ENCODE assay signal across 2 cellular contexts in the genomic region with DNA sequence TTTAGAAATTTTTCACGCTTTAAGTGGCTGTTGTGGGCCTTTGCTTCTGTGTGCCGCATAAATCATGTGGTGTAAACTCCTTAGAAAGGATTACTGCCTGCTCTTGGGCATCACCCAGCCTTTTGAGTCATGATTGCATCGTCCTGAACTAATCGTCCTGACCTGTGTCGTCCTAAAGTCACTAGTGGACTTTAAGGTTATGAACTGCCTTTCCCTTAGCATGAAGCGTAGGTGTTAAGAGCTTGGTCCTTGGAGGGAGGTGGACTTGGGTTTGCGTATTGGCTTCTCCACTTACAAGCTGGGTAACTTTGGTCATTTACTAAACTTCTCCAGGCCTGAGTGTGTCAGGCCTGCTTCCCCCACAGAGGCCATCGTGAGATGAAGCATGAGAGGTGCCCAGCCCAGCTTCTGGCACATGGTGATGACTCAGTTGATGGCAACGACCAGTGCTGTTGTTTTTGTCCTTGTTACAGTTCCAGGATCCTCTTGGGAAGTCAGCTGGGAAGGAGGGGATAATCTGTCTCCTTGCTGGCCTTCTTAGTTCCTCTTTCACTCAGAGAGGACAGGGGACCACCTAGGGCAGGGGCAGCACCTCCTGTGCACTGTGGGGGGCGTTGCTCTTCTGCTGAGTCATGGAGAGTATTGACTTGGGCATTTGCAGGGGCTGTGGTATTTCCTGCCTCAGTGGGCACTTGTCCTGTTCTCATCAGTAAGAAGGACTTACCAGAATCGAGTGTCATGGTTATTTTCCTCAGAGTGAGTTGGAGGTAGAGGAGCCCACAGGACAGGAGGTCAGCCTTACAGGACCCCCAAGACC.
TF ChIP-seq lines count a peak whose summit lies in the region.

No MANE protein-coding gene starts in this region.

TF ChIP-seq in GM23338, 12 proteins besides CTCF, POLR2A, EP300 and RAD21 (continued from another document):
- TF ChIP-seq, protein P1, sequence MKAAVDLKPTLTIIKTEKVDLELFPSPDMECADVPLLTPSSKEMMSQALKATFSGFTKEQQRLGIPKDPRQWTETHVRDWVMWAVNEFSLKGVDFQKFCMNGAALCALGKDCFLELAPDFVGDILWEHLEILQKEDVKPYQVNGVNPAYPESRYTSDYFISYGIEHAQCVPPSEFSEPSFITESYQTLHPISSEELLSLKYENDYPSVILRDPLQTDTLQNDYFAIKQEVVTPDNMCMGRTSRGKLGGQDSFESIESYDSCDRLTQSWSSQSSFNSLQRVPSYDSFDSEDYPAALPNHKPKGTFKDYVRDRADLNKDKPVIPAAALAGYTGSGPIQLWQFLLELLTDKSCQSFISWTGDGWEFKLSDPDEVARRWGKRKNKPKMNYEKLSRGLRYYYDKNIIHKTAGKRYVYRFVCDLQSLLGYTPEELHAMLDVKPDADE (IDR thresholded peaks at IDR 0.05): no peak
- TF ChIP-seq EZH2phosphoT487 (IDR thresholded peaks at IDR 0.05; ENCODE audit: unreplicated experiment): no peak
- TF ChIP-seq, protein P2, sequence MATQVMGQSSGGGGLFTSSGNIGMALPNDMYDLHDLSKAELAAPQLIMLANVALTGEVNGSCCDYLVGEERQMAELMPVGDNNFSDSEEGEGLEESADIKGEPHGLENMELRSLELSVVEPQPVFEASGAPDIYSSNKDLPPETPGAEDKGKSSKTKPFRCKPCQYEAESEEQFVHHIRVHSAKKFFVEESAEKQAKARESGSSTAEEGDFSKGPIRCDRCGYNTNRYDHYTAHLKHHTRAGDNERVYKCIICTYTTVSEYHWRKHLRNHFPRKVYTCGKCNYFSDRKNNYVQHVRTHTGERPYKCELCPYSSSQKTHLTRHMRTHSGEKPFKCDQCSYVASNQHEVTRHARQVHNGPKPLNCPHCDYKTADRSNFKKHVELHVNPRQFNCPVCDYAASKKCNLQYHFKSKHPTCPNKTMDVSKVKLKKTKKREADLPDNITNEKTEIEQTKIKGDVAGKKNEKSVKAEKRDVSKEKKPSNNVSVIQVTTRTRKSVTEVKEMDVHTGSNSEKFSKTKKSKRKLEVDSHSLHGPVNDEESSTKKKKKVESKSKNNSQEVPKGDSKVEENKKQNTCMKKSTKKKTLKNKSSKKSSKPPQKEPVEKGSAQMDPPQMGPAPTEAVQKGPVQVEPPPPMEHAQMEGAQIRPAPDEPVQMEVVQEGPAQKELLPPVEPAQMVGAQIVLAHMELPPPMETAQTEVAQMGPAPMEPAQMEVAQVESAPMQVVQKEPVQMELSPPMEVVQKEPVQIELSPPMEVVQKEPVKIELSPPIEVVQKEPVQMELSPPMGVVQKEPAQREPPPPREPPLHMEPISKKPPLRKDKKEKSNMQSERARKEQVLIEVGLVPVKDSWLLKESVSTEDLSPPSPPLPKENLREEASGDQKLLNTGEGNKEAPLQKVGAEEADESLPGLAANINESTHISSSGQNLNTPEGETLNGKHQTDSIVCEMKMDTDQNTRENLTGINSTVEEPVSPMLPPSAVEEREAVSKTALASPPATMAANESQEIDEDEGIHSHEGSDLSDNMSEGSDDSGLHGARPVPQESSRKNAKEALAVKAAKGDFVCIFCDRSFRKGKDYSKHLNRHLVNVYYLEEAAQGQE (IDR thresholded peaks at IDR 0.05; ENCODE audit: unreplicated experiment): no peak
- TF ChIP-seq, protein P3, sequence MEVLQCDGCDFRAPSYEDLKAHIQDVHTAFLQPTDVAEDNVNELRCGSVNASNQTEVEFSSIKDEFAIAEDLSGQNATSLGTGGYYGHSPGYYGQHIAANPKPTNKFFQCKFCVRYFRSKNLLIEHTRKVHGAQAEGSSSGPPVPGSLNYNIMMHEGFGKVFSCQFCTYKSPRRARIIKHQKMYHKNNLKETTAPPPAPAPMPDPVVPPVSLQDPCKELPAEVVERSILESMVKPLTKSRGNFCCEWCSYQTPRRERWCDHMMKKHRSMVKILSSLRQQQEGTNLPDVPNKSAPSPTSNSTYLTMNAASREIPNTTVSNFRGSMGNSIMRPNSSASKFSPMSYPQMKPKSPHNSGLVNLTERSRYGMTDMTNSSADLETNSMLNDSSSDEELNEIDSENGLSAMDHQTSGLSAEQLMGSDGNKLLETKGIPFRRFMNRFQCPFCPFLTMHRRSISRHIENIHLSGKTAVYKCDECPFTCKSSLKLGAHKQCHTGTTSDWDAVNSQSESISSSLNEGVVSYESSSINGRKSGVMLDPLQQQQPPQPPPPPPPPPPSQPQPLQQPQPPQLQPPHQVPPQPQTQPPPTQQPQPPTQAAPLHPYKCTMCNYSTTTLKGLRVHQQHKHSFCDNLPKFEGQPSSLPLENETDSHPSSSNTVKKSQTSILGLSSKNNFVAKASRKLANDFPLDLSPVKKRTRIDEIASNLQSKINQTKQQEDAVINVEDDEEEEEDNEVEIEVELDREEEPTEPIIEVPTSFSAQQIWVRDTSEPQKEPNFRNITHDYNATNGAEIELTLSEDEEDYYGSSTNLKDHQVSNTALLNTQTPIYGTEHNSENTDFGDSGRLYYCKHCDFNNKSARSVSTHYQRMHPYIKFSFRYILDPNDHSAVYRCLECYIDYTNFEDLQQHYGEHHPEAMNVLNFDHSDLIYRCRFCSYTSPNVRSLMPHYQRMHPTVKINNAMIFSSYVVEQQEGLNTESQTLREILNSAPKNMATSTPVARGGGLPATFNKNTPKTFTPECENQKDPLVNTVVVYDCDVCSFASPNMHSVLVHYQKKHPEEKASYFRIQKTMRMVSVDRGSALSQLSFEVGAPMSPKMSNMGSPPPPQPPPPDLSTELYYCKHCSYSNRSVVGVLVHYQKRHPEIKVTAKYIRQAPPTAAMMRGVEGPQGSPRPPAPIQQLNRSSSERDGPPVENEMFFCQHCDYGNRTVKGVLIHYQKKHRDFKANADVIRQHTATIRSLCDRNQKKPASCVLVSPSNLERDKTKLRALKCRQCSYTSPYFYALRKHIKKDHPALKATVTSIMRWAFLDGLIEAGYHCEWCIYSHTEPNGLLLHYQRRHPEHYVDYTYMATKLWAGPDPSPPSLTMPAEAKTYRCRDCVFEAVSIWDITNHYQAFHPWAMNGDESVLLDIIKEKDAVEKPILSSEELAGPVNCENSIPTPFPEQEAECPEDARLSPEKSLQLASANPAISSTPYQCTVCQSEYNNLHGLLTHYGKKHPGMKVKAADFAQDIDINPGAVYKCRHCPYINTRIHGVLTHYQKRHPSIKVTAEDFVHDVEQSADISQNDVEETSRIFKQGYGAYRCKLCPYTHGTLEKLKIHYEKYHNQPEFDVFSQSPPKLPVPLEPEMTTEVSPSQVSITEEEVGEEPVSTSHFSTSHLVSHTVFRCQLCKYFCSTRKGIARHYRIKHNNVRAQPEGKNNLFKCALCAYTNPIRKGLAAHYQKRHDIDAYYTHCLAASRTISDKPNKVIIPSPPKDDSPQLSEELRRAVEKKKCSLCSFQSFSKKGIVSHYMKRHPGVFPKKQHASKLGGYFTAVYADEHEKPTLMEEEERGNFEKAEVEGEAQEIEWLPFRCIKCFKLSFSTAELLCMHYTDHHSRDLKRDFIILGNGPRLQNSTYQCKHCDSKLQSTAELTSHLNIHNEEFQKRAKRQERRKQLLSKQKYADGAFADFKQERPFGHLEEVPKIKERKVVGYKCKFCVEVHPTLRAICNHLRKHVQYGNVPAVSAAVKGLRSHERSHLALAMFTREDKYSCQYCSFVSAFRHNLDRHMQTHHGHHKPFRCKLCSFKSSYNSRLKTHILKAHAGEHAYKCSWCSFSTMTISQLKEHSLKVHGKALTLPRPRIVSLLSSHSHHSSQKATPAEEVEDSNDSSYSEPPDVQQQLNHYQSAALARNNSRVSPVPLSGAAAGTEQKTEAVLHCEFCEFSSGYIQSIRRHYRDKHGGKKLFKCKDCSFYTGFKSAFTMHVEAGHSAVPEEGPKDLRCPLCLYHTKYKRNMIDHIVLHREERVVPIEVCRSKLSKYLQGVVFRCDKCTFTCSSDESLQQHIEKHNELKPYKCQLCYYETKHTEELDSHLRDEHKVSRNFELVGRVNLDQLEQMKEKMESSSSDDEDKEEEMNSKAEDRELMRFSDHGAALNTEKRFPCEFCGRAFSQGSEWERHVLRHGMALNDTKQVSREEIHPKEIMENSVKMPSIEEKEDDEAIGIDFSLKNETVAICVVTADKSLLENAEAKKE (CRISPR knock-in tag; IDR thresholded peaks at IDR 0.05): no peak

TF ChIP-seq in SK-N-SH, 30 proteins besides CTCF, POLR2A, EP300 and RAD21 (continued from another document):
- TF ChIP-seq RXRA (IDR thresholded peaks at IDR 0.05; ENCODE audit: borderline replicate concordance, low read depth) (no peak), RCOR1 (IDR thresholded peaks at IDR 0.05; ENCODE audit: low read length) (no peak), MXI1 (IDR thresholded peaks at IDR 0.05; ENCODE audit: low read depth, low read length) (no peak), EZH2phosphoT487 (IDR thresholded peaks at IDR 0.05; ENCODE audit: borderline replicate concordance, low read depth) (no peak), NRF1 (IDR thresholded peaks at IDR 0.05; ENCODE audit: low read depth, low read length) (no peak), NFIC (IDR thresholded peaks at IDR 0.05; ENCODE audit: borderline replicate concordance) (no peak; the same call in 1 of the 2 replicates), POLR2AphosphoS5 (IDR thresholded peaks at IDR 0.05; ENCODE audit: low read depth, low read length) (no peak), ELF1 (IDR thresholded peaks at IDR 0.05) (no peak), RFX5 (IDR thresholded peaks at IDR 0.05; ENCODE audit: low read length) (no peak), FOXJ3 (CRISPR knock-in tag; IDR thresholded peaks at IDR 0.05) (no peak), CHD2 (IDR thresholded peaks at IDR 0.05; ENCODE audit: low read length, partially characterized antibody) (no peak), GABPA (IDR thresholded peaks at IDR 0.05; ENCODE audit: low read depth) (no peak), FOXM1 (IDR thresholded peaks at IDR 0.05; ENCODE audit: low read depth) (no peak), MEF2A (IDR thresholded peaks at IDR 0.05; ENCODE audit: borderline replicate concordance, low read depth) (no peak), TEAD4 (IDR thresholded peaks at IDR 0.05; ENCODE audit: borderline replicate concordance, insufficient read depth) (no peak), SIN3A (IDR thresholded peaks at IDR 0.05; ENCODE audit: borderline replicate concordance, low read depth, low read length) (0 out of 2 replicates have a peak, but pooled peaks have one; percentile 37), TCF12 (IDR thresholded peaks at IDR 0.05) (peak; percentile 47; the same call in 1 of the 2 replicates), TAF1 (IDR thresholded peaks at IDR 0.05; ENCODE audit: borderline replicate concordance, low read depth, low read length) (no peak)
- TF ChIP-seq, protein P4, sequence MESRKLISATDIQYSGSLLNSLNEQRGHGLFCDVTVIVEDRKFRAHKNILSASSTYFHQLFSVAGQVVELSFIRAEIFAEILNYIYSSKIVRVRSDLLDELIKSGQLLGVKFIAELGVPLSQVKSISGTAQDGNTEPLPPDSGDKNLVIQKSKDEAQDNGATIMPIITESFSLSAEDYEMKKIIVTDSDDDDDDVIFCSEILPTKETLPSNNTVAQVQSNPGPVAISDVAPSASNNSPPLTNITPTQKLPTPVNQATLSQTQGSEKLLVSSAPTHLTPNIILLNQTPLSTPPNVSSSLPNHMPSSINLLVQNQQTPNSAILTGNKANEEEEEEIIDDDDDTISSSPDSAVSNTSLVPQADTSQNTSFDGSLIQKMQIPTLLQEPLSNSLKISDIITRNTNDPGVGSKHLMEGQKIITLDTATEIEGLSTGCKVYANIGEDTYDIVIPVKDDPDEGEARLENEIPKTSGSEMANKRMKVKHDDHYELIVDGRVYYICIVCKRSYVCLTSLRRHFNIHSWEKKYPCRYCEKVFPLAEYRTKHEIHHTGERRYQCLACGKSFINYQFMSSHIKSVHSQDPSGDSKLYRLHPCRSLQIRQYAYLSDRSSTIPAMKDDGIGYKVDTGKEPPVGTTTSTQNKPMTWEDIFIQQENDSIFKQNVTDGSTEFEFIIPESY (IDR thresholded peaks at IDR 0.05; ENCODE audit: borderline replicate concordance, low read depth): no peak
- TF ChIP-seq, protein P5, sequence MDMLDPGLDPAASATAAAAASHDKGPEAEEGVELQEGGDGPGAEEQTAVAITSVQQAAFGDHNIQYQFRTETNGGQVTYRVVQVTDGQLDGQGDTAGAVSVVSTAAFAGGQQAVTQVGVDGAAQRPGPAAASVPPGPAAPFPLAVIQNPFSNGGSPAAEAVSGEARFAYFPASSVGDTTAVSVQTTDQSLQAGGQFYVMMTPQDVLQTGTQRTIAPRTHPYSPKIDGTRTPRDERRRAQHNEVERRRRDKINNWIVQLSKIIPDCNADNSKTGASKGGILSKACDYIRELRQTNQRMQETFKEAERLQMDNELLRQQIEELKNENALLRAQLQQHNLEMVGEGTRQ (IDR thresholded peaks at IDR 0.05; ENCODE audit: borderline replicate concordance, low read depth, low read length): no peak
- TF ChIP-seq, protein P6, sequence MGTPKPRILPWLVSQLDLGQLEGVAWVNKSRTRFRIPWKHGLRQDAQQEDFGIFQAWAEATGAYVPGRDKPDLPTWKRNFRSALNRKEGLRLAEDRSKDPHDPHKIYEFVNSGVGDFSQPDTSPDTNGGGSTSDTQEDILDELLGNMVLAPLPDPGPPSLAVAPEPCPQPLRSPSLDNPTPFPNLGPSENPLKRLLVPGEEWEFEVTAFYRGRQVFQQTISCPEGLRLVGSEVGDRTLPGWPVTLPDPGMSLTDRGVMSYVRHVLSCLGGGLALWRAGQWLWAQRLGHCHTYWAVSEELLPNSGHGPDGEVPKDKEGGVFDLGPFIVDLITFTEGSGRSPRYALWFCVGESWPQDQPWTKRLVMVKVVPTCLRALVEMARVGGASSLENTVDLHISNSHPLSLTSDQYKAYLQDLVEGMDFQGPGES (IDR thresholded peaks at IDR 0.05; ENCODE audit: low read depth, low read length): no peak
- TF ChIP-seq, protein P7, sequence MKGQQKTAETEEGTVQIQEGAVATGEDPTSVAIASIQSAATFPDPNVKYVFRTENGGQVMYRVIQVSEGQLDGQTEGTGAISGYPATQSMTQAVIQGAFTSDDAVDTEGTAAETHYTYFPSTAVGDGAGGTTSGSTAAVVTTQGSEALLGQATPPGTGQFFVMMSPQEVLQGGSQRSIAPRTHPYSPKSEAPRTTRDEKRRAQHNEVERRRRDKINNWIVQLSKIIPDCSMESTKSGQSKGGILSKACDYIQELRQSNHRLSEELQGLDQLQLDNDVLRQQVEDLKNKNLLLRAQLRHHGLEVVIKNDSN (IDR thresholded peaks at IDR 0.05; ENCODE audit: borderline replicate concordance, low read depth): no peak
- TF ChIP-seq, protein P2 (IDR thresholded peaks at IDR 0.05; ENCODE audit: low read depth, low read length): no peak
